9 cellular contexts compared by ENCODE assay signal in genomic region chr18:57077786-57078552, GRCh38.
A peak's percentile ranks its signal among the peaks of the same experiment; 100 is the strongest.
DNase-seq lines count a peak whose midpoint lies in the region; ATAC-seq and TF ChIP-seq lines count a peak whose summit lies in the region.
"Had no signal": no experiment of that assay in that cellular context is flagged by ENCODE, and none has a peak within 500 bp of the region (broad histone marks: within the 10 kb centered on the region; RNA-seq: fewer than 3 reads in every experiment).

No MANE protein-coding gene starts in this region.

- TF ChIP-seq CTCF in GM12872 (IDR thresholded peaks at IDR 0.05; ENCODE audit: insufficient read depth, low read depth, low read length) (peak; percentile 29; the same call in 1 of the 3 replicates), GM20000 (IDR thresholded peaks at IDR 0.05; ENCODE audit: extremely low read depth, missing control alignments) (no peak)

- peaks cover 12% of the 10 kb centered on the region for H3K4me1 Mint-ChIP-seq in activated naive CD4-positive, alpha-beta T cell treated with anti-CD3 and anti-CD28 coated beads, Interleukin-2, amount 10 ng/mL, durations not matched to agents 7 days and 5 days

- H3K27ac Mint-ChIP-seq in activated naive CD4-positive, alpha-beta T cell treated with anti-CD3 and anti-CD28 coated beads, Interleukin-2, amount 10 ng/mL, durations not matched to agents 7 days and 5 days = no peak overlapping the region
- H3K27ac Mint-ChIP-seq: brain had no signal

- ATAC-seq in HG03460 (IDR thresholded peaks at IDR 0.05; ENCODE audit: unreplicated experiment) = peak; percentile 91

- CTCF ChIA-PET in activated naive CD4-positive, alpha-beta T cell treated with anti-CD3 and anti-CD28 coated beads, Interleukin-2, amount 10 ng/mL, durations not matched to agents 7 days and 5 days (lab: Charles Lee) = no interaction called here

- DNase-seq in GM20000 (ENCODE audit: low spot score) (peak; percentile 80), H4 (ENCODE audit: low spot score) (no peak), pons (ENCODE audit: low spot score) (no peak), NCI-H2196 (lab: John Stamatoyannopoulos, UW; ENCODE audit: unreplicated experiment) (no peak), kidney tubule cell (ENCODE audit: low spot score) (no peak)
- peak; percentile 30 for DNase-seq in activated naive CD4-positive, alpha-beta T cell treated with anti-CD3 and anti-CD28 coated beads, Interleukin-2, amount 10 ng/mL, durations not matched to agents 7 days and 5 days

- no peaks in the 10 kb centered on the region for H3K9me3 Mint-ChIP-seq in activated naive CD4-positive, alpha-beta T cell treated with anti-CD3 and anti-CD28 coated beads, Interleukin-2, amount 10 ng/mL, durations not matched to agents 7 days and 5 days

- H3K4me3 Mint-ChIP-seq in activated naive CD4-positive, alpha-beta T cell treated with anti-CD3 and anti-CD28 coated beads, Interleukin-2, amount 10 ng/mL, durations not matched to agents 7 days and 5 days = no peak overlapping the region
- H3K4me3 Mint-ChIP-seq: brain had no signal

- H3K27me3 Mint-ChIP-seq in activated naive CD4-positive, alpha-beta T cell treated with anti-CD3 and anti-CD28 coated beads, Interleukin-2, amount 10 ng/mL, durations not matched to agents 7 days and 5 days = peaks cover 36% of the 10 kb centered on the region

- no peaks in the 10 kb centered on the region for H3K36me3 Mint-ChIP-seq in activated naive CD4-positive, alpha-beta T cell treated with anti-CD3 and anti-CD28 coated beads, Interleukin-2, amount 10 ng/mL, durations not matched to agents 7 days and 5 days
- H3K36me3 Mint-ChIP-seq: brain had no signal

Comparison
In these comparisons a context has a peak if more than half of its experiments do, and no peak if none do; other contexts are left out.
1. DNase-seq: peak in GM20000 (single experiment) and activated naive CD4-positive, alpha-beta T cell treated with anti-CD3 and anti-CD28 coated beads, Interleukin-2, amount 10 ng/mL, durations not matched to agents 7 days and 5 days (single experiment); none in H4 (single experiment), pons (single experiment), NCI-H2196 (single experiment) and kidney tubule cell (single experiment).